1 cellular context compared by ENCODE assay signal in the genomic region with DNA sequence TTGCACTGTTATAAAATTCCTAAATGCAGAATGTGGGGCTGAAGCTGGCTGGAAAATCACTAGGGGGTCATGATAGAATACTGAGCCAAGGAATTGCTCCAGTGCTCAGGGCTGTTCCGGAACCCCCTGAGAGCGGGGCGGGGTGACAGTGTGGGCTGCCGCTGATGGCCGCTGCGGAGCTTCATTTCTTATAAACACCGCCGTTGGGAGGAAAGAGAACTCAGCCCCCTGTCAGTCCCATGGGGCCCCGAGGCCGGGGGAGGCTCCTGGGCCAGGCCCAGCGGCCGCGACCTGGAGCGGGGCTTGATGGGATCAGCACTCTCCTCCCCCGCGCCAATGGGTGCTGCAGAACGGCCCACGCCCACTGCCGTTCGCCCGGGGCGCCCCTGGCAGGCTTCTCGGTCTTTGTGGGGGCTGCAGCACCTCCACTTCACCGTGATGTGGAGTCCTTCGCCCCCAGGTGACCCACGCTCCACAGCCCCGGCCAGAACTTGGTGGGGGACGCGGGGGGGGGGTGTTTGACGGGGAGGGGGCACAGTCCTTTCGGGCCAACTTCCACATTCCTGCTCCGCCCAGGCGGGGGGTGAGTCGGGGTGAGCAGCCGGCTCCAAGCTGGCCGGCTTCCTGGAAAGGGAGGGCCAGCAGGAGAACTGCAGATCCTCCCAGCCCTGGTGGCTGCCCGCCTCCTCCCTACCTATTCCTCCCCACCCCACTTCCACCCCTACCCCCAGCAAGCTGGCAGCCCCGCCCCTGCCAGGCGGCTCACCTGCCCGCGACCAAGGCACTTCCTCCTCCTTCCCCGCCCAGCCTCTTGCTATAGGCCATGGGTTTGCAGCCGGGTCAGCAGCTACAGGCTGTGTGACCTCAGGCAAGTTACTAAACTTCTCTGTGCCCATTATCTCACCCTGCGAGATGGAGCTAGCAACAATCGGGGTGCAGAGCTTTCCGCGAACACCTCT.
TF ChIP-seq lines count a peak whose summit lies in the region.

No MANE protein-coding gene starts in this region.

TF ChIP-seq in K562, 482 proteins besides CTCF, POLR2A, EP300 and RAD21 (continued from another document and continues in another):
- TF ChIP-seq, protein P1, sequence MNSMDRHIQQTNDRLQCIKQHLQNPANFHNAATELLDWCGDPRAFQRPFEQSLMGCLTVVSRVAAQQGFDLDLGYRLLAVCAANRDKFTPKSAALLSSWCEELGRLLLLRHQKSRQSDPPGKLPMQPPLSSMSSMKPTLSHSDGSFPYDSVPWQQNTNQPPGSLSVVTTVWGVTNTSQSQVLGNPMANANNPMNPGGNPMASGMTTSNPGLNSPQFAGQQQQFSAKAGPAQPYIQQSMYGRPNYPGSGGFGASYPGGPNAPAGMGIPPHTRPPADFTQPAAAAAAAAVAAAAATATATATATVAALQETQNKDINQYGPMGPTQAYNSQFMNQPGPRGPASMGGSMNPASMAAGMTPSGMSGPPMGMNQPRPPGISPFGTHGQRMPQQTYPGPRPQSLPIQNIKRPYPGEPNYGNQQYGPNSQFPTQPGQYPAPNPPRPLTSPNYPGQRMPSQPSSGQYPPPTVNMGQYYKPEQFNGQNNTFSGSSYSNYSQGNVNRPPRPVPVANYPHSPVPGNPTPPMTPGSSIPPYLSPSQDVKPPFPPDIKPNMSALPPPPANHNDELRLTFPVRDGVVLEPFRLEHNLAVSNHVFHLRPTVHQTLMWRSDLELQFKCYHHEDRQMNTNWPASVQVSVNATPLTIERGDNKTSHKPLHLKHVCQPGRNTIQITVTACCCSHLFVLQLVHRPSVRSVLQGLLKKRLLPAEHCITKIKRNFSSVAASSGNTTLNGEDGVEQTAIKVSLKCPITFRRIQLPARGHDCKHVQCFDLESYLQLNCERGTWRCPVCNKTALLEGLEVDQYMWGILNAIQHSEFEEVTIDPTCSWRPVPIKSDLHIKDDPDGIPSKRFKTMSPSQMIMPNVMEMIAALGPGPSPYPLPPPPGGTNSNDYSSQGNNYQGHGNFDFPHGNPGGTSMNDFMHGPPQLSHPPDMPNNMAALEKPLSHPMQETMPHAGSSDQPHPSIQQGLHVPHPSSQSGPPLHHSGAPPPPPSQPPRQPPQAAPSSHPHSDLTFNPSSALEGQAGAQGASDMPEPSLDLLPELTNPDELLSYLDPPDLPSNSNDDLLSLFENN (IDR thresholded peaks at IDR 0.05; ENCODE audit: low read depth in 2 of 2, low read length in 2 of 2): peak in 1 of 2 experiments; percentile 46; a peak in 1 of 4 replicates
- TF ChIP-seq, protein P2, sequence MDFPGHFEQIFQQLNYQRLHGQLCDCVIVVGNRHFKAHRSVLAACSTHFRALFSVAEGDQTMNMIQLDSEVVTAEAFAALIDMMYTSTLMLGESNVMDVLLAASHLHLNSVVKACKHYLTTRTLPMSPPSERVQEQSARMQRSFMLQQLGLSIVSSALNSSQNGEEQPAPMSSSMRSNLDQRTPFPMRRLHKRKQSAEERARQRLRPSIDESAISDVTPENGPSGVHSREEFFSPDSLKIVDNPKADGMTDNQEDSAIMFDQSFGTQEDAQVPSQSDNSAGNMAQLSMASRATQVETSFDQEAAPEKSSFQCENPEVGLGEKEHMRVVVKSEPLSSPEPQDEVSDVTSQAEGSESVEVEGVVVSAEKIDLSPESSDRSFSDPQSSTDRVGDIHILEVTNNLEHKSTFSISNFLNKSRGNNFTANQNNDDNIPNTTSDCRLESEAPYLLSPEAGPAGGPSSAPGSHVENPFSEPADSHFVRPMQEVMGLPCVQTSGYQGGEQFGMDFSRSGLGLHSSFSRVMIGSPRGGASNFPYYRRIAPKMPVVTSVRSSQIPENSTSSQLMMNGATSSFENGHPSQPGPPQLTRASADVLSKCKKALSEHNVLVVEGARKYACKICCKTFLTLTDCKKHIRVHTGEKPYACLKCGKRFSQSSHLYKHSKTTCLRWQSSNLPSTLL (IDR thresholded peaks at IDR 0.05): no peak
- TF ChIP-seq RFX1 (IDR thresholded peaks at IDR 0.05): no peak
- TF ChIP-seq ZFX (CRISPR knock-in tag; IDR thresholded peaks at IDR 0.05): peak; percentile 81
- no peak for TF ChIP-seq MYBL2 (IDR thresholded peaks at IDR 0.05; ENCODE audit: low read depth)
- TF ChIP-seq MYBL2 (CRISPR knock-in tag; IDR thresholded peaks at IDR 0.05; ENCODE audit: borderline replicate concordance): no peak
- peak in 1 of 2 experiments; percentile 80; a peak in 2 of 4 replicates for TF ChIP-seq KDM4B (IDR thresholded peaks at IDR 0.05; ENCODE audit: borderline replicate concordance in 2 of 2, low read depth in 1 of 2)
- 0 out of 2 replicates have a peak, but pooled peaks have one; percentile 46 for TF ChIP-seq ZNF143 (CRISPR knock-in tag; IDR thresholded peaks at IDR 0.05)
- TF ChIP-seq SNRNP70 (optimal IDR thresholded peaks at IDR 0.05; ENCODE audit: low read depth, low read length): no peak
- no peak for TF ChIP-seq BMI1 (IDR thresholded peaks at IDR 0.05; ENCODE audit: low read length)
- TF ChIP-seq ZBTB1 (CRISPR knock-in tag; IDR thresholded peaks at IDR 0.05; ENCODE audit: borderline replicate concordance, low read depth): no peak
- TF ChIP-seq HNRNPH1 (optimal IDR thresholded peaks at IDR 0.05; ENCODE audit: low read depth, low read length): no peak
- no peak for TF ChIP-seq XRCC3 (IDR thresholded peaks at IDR 0.05)
- TF ChIP-seq MCM2 (IDR thresholded peaks at IDR 0.05; ENCODE audit: low read depth): no peak
- TF ChIP-seq, protein P3, sequence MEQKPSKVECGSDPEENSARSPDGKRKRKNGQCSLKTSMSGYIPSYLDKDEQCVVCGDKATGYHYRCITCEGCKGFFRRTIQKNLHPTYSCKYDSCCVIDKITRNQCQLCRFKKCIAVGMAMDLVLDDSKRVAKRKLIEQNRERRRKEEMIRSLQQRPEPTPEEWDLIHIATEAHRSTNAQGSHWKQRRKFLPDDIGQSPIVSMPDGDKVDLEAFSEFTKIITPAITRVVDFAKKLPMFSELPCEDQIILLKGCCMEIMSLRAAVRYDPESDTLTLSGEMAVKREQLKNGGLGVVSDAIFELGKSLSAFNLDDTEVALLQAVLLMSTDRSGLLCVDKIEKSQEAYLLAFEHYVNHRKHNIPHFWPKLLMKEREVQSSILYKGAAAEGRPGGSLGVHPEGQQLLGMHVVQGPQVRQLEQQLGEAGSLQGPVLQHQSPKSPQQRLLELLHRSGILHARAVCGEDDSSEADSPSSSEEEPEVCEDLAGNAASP (IDR thresholded peaks at IDR 0.05): no peak
- peak; percentile 77; the same call in 1 of the 2 replicates for TF ChIP-seq PTBP1 (IDR thresholded peaks at IDR 0.05; ENCODE audit: low read depth, low read length)
- TF ChIP-seq HNRNPLL (IDR thresholded peaks at IDR 0.05; ENCODE audit: low read depth, low read length, poor library complexity, severe bottlenecking): no peak
- TF ChIP-seq ZZZ3 (IDR thresholded peaks at IDR 0.05): no peak
- 0 out of 2 replicates have a peak, but pooled peaks have one; percentile 41 for TF ChIP-seq MBD2 (IDR thresholded peaks at IDR 0.05; ENCODE audit: borderline replicate concordance, low read depth)
- peak; percentile 68 for TF ChIP-seq CTBP1 (IDR thresholded peaks at IDR 0.05; ENCODE audit: borderline replicate concordance)
- peak; percentile 33; the same call in 1 of the 2 replicates for TF ChIP-seq XRCC5 (IDR thresholded peaks at IDR 0.05; ENCODE audit: low read depth, low read length)
- TF ChIP-seq, protein P4, sequence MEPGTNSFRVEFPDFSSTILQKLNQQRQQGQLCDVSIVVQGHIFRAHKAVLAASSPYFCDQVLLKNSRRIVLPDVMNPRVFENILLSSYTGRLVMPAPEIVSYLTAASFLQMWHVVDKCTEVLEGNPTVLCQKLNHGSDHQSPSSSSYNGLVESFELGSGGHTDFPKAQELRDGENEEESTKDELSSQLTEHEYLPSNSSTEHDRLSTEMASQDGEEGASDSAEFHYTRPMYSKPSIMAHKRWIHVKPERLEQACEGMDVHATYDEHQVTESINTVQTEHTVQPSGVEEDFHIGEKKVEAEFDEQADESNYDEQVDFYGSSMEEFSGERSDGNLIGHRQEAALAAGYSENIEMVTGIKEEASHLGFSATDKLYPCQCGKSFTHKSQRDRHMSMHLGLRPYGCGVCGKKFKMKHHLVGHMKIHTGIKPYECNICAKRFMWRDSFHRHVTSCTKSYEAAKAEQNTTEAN (CRISPR knock-in tag; IDR thresholded peaks at IDR 0.05): no peak
- TF ChIP-seq POLR2B (IDR thresholded peaks at IDR 0.05; ENCODE audit: low read depth, partially characterized antibody): peak; percentile 54
- TF ChIP-seq TEAD2 (tag; IDR thresholded peaks at IDR 0.05): peak; percentile 27; the same call in 1 of the 2 replicates
- TF ChIP-seq MYC (IDR thresholded peaks at IDR 0.05; ENCODE audit: low read depth, low read length): peak; percentile 79
- peak; percentile 50; the same call in 1 of the 2 replicates for TF ChIP-seq MYC (CRISPR knock-in tag; IDR thresholded peaks at IDR 0.05; ENCODE audit: borderline replicate concordance, low read depth)
- no peak for TF ChIP-seq ZNF507 (tag; conservative IDR thresholded peaks at IDR 0.05)
- TF ChIP-seq ZFP36 (IDR thresholded peaks at IDR 0.05; ENCODE audit: low read depth, low read length, partially characterized antibody): peak; percentile 97
- TF ChIP-seq, protein P5, sequence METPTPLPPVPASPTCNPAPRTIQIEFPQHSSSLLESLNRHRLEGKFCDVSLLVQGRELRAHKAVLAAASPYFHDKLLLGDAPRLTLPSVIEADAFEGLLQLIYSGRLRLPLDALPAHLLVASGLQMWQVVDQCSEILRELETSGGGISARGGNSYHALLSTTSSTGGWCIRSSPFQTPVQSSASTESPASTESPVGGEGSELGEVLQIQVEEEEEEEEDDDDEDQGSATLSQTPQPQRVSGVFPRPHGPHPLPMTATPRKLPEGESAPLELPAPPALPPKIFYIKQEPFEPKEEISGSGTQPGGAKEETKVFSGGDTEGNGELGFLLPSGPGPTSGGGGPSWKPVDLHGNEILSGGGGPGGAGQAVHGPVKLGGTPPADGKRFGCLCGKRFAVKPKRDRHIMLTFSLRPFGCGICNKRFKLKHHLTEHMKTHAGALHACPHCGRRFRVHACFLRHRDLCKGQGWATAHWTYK (CRISPR knock-in tag; IDR thresholded peaks at IDR 0.05): peak; percentile 26; the same call in 1 of the 2 replicates
- TF ChIP-seq, protein P6, sequence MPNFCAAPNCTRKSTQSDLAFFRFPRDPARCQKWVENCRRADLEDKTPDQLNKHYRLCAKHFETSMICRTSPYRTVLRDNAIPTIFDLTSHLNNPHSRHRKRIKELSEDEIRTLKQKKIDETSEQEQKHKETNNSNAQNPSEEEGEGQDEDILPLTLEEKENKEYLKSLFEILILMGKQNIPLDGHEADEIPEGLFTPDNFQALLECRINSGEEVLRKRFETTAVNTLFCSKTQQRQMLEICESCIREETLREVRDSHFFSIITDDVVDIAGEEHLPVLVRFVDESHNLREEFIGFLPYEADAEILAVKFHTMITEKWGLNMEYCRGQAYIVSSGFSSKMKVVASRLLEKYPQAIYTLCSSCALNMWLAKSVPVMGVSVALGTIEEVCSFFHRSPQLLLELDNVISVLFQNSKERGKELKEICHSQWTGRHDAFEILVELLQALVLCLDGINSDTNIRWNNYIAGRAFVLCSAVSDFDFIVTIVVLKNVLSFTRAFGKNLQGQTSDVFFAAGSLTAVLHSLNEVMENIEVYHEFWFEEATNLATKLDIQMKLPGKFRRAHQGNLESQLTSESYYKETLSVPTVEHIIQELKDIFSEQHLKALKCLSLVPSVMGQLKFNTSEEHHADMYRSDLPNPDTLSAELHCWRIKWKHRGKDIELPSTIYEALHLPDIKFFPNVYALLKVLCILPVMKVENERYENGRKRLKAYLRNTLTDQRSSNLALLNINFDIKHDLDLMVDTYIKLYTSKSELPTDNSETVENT (CRISPR knock-in tag; IDR thresholded peaks at IDR 0.05): peak; percentile 18; the same call in 1 of the 2 replicates
- peak; percentile 74; the same call in 1 of the 2 replicates for TF ChIP-seq SPI1 (IDR thresholded peaks at IDR 0.05; ENCODE audit: borderline replicate concordance, low read depth, low read length)
- peak; percentile 89 to 94 for TF ChIP-seq KDM1A (IDR thresholded peaks at IDR 0.05)
- TF ChIP-seq RBM17 (IDR thresholded peaks at IDR 0.05; ENCODE audit: borderline replicate concordance, low read depth, low read length): no peak
- TF ChIP-seq ATF1 (CRISPR knock-in tag; IDR thresholded peaks at IDR 0.05): no peak
- peak; percentile 52 for TF ChIP-seq ATF1 (tag; IDR thresholded peaks at IDR 0.05)
- TF ChIP-seq STAG1 (CRISPR knock-in tag; IDR thresholded peaks at IDR 0.05; ENCODE audit: borderline replicate concordance): no peak; the same call in 1 of the 2 replicates
- no peak for TF ChIP-seq OTX1 (CRISPR knock-in tag; IDR thresholded peaks at IDR 0.05)
- TF ChIP-seq, protein P7, sequence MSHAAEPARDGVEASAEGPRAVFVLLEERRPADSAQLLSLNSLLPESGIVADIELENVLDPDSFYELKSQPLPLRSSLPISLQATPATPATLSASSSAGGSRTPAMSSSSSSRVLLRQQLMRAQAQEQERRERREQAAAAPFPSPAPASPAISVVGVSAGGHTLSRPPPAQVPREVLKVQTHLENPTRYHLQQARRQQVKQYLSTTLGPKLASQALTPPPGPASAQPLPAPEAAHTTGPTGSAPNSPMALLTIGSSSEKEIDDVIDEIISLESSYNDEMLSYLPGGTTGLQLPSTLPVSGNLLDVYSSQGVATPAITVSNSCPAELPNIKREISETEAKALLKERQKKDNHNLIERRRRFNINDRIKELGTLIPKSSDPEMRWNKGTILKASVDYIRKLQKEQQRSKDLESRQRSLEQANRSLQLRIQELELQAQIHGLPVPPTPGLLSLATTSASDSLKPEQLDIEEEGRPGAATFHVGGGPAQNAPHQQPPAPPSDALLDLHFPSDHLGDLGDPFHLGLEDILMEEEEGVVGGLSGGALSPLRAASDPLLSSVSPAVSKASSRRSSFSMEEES (CRISPR knock-in tag; IDR thresholded peaks at IDR 0.05): no peak
- peak; percentile 99 for TF ChIP-seq HMGN3 (IDR thresholded peaks at IDR 0.05; ENCODE audit: borderline replicate concordance, extremely low read depth, insufficient read length, low read depth, low read length)
- TF ChIP-seq EGR1 (conservative IDR thresholded peaks at IDR 0.05): peak; percentile 95
- TF ChIP-seq RBM25 (IDR thresholded peaks at IDR 0.05; ENCODE audit: low read depth, low read length, severe bottlenecking): peak; percentile 29
- no peak for TF ChIP-seq RFX7 (CRISPR knock-in tag; IDR thresholded peaks at IDR 0.05)
- TF ChIP-seq ZNF766 (CRISPR knock-in tag; conservative IDR thresholded peaks at IDR 0.05): no peak
- TF ChIP-seq MAFG (tag; conservative IDR thresholded peaks at IDR 0.05): 0 out of 2 replicates have a peak, but pooled peaks have one; percentile 10
- peak; percentile 77 for TF ChIP-seq RB1 (IDR thresholded peaks at IDR 0.05; ENCODE audit: low read depth)
- TF ChIP-seq ZNF175 (CRISPR knock-in tag; IDR thresholded peaks at IDR 0.05; ENCODE audit: low read depth): 0 out of 2 replicates have a peak, but pooled peaks have one; percentile 53
- no peak for TF ChIP-seq DDX20 (tag; IDR thresholded peaks at IDR 0.05; ENCODE audit: low read depth)
- no peak for TF ChIP-seq PHB2 (IDR thresholded peaks at IDR 0.05; ENCODE audit: low read depth)
- no peak for TF ChIP-seq NELFE (IDR thresholded peaks at IDR 0.05; ENCODE audit: insufficient read depth, insufficient read length)
- TF ChIP-seq U2AF1 (optimal IDR thresholded peaks at IDR 0.05; ENCODE audit: low read depth, low read length): peak; percentile 38
- TF ChIP-seq, protein P8, sequence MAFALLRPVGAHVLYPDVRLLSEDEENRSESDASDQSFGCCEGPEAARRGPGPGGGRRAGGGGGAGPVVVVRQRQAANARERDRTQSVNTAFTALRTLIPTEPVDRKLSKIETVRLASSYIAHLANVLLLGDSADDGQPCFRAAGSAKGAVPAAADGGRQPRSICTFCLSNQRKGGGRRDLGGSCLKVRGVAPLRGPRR (CRISPR knock-in tag; IDR thresholded peaks at IDR 0.05): no peak
